Comparison of ENCODE assay signal across 10 cellular contexts in genomic region chr11:66020618-66021357, GRCh38. TPM values are rescaled to one million over a fixed set of nuclear protein-coding genes. Genes with fewer than 3 reads are reported as not detected.
DNase-seq lines count a peak whose midpoint lies in the region; ATAC-seq and TF ChIP-seq lines count a peak whose summit lies in the region.
"Had no signal": no experiment of that assay in that cellular context is flagged by ENCODE, and none has a peak within 500 bp of the region (broad histone marks: within the 10 kb centered on the region; RNA-seq: fewer than 3 reads in every experiment).

No MANE protein-coding gene starts in this region.

- H3K4me3 ChIP-seq in mammary epithelial cell (replicated peaks in 1 of 3; ENCODE audit: insufficient read depth in 1 of 3, low read depth in 2 of 3, low read length in 3 of 3) (no peak overlapping the region), HAP-1 (no peak overlapping the region)

- in situ Hi-C loops in mammary epithelial cell (cut with MboI; ENCODE audit: low sequenced_read_pairs in 2 of 2), result loop anchor here in 1 of 2 donors (25.0 kb wide), 1 partner anchor 308 kb away; the partner anchor contains the start of genes KAT5 and RNASEH2C
- in situ Hi-C loops in HAP-1 (cut with MboI; ENCODE audit: low sequenced_read_pairs), result no loop called here

- H3K36me3 Mint-ChIP-seq in osteocyte (ENCODE audit: unreplicated experiment), result no peaks in the 10 kb centered on the region
- H3K36me3 Mint-ChIP-seq: brain had no signal

- H3K79me2 ChIP-seq in mammary epithelial cell (ENCODE audit: insufficient read depth, low read length), result no peaks in the 10 kb centered on the region

- 50% methylated on average over 4 of the region's 25 CpGs for WGBS in mammary epithelial cell (ENCODE audit: low coverage, missing lambda C conversion rate)

- peak overlapping the region; percentile 47 for H3K27ac Mint-ChIP-seq in osteocyte (ENCODE audit: unreplicated experiment)
- H3K27ac Mint-ChIP-seq: brain had no signal

- CTCF ChIA-PET in mammary epithelial cell (lab: Charles Lee; ENCODE audit: low non-redundant PET), result no interaction called here

- H3K4me3 Mint-ChIP-seq in osteocyte (ENCODE audit: unreplicated experiment), result peak overlapping the region; percentile 10
- H3K4me3 Mint-ChIP-seq: brain had no signal

- peak; percentile 88 for DNase-seq in ELR (ENCODE audit: low read depth)
- peak; percentile 68 for DNase-seq in NOMO-1 treated with DMSO at 0.1 percent for 48 hours (lab: John Stamatoyannopoulos, UW; ENCODE audit: unreplicated experiment)
- peak; percentile 61 for DNase-seq in mammary epithelial cell
- DNase-seq in osteocyte (ENCODE audit: extremely low spot score, unreplicated experiment), result no peak
- DNase-seq in HAP-1 (ENCODE audit: low spot score in 2 of 2), result no peak
- DNase-seq in NCI-H1092 treated with DMSO at 0.1 percent for 48 hours (lab: John Stamatoyannopoulos, UW), result no peak
- DNase-seq: NCI-H526 had no signal

- no peaks in the 10 kb centered on the region for H3K27me3 Mint-ChIP-seq in osteocyte (ENCODE audit: unreplicated experiment)

- peak overlapping the region; percentile 46 for H3K4me2 ChIP-seq in mammary epithelial cell (ENCODE audit: insufficient read depth, low read depth, low read length)

- ATAC-seq in GM21367 (IDR thresholded peaks at IDR 0.05; ENCODE audit: unreplicated experiment) (no peak), HG03108 (IDR thresholded peaks at IDR 0.05; ENCODE audit: unreplicated experiment) (no peak)

- intact Hi-C loops in mammary epithelial cell (cut with micrococcal nuclease), result no loop called here

- peaks cover 41% of the 10 kb centered on the region for H3K4me1 Mint-ChIP-seq in osteocyte (ENCODE audit: unreplicated experiment)
- H3K4me1 Mint-ChIP-seq: brain had no signal

- H3K36me3 ChIP-seq in mammary epithelial cell (ENCODE audit: insufficient read depth, low read length) (no peaks in the 10 kb centered on the region), HAP-1 (replicated peaks) (no peaks in the 10 kb centered on the region)

- H4K20me1 ChIP-seq in mammary epithelial cell (ENCODE audit: insufficient read depth, low read length), result no peaks in the 10 kb centered on the region

- H3K9me3 Mint-ChIP-seq in osteocyte (ENCODE audit: unreplicated experiment), result no peaks in the 10 kb centered on the region
- H3K9me3 Mint-ChIP-seq: brain had no signal

- H2AFZ ChIP-seq in mammary epithelial cell (ENCODE audit: low read depth, low read length), result peak overlapping the region; percentile 34

- no peaks in the 10 kb centered on the region for H3K27me3 ChIP-seq in mammary epithelial cell (ENCODE audit: insufficient read depth, low read length)
- H3K27me3 ChIP-seq in HAP-1 (ENCODE audit: low read depth), result no peaks in the 10 kb centered on the region

- no peaks in the 10 kb centered on the region for H3K9me3 ChIP-seq in mammary epithelial cell (replicated peaks; ENCODE audit: insufficient read depth, low read length)
- H3K9me3 ChIP-seq in HAP-1, result no peaks in the 10 kb centered on the region

- no TSS peak for BruUV-seq in mammary epithelial cell (replicated peaks; lab: Mats Ljungman, UMichigan)

- H3K27ac ChIP-seq in mammary epithelial cell (ENCODE audit: insufficient read depth, low read depth, low read length), result no peak overlapping the region

- no peak overlapping the region for H3K9ac ChIP-seq in mammary epithelial cell (ENCODE audit: insufficient read depth, low read length)

- no peak for TF ChIP-seq CTCF in mammary epithelial cell (conservative IDR thresholded peaks at IDR 0.05 in 1 of 2, IDR thresholded peaks at IDR 0.05 in 1 of 2; ENCODE audit: extremely low read depth in 1 of 2, insufficient read depth in 1 of 2, low read depth in 1 of 2, low read length in 2 of 2)
- TF ChIP-seq CTCF in osteocyte (IDR thresholded peaks at IDR 0.05), result no peak

- dilution Hi-C loops in mammary epithelial cell (cut with HindIII; ENCODE audit: low sequenced_read_pairs), result no loop called here

- peaks cover 20% of the 10 kb centered on the region for H3K4me1 ChIP-seq in mammary epithelial cell (ENCODE audit: insufficient read depth, low read length)
- peaks cover 4% of the 10 kb centered on the region; the same call in 1 of the 2 replicates for H3K4me1 ChIP-seq in HAP-1

RNA-seq across cellular contexts. Expression of gene CATSPER1, which starts 5.5 kb away (rescaled TPM):
- total RNA-seq in mammary epithelial cell (under 1 TPM in 1 of 2 donors, not detected in 1; 0.61 TPM), osteocyte (0.54 and 1.1 TPM in 2 replicates)
- polyA plus RNA-seq in mammary epithelial cell, result 0.52 TPM
- not detected for polyA minus RNA-seq in mammary epithelial cell

RNA-seq across cellular contexts. Expression of gene CST6, which starts 9.0 kb away (rescaled TPM):
- total RNA-seq in mammary epithelial cell (10 to 100 TPM in 1 of 2 donors, 1 to 10 TPM in 1; 1.3 to 21.5 TPM), osteocyte (not detected in 2 replicates)
- polyA plus RNA-seq in mammary epithelial cell, result 8.3 TPM
- not detected for polyA minus RNA-seq in mammary epithelial cell

RNA-seq across cellular contexts. Expression of gene BANF1, which starts 18.5 kb away (rescaled TPM):
- 100 to 1,000 TPM in 1 of 2 donors, 10 to 100 TPM in 1; 22.8 to 174 TPM for total RNA-seq in mammary epithelial cell
- polyA plus RNA-seq in mammary epithelial cell, result 155 TPM
- polyA minus RNA-seq in mammary epithelial cell, result 111 TPM
- total RNA-seq in osteocyte, result 207 and 216 TPM in 2 replicates

RNA-seq across cellular contexts. Expression of gene EIF1AD, which starts 18.8 kb away (rescaled TPM):
- total RNA-seq in mammary epithelial cell, result 10 to 100 TPM; 26.8 to 36.9 TPM
- polyA plus RNA-seq in mammary epithelial cell, result 40.5 TPM
- 74.5 TPM for polyA minus RNA-seq in mammary epithelial cell
- total RNA-seq in osteocyte, result 34.6 and 38.1 TPM in 2 replicates

RNA-seq across cellular contexts. Expression of gene GAL3ST3, which starts 28.2 kb away (rescaled TPM):
- total RNA-seq in mammary epithelial cell (under 1 TPM in 1 of 2 donors, not detected in 1; under 0.01 TPM), osteocyte (0.71 and 0.94 TPM in 2 replicates)
- not detected for polyA plus RNA-seq in mammary epithelial cell
- polyA minus RNA-seq in mammary epithelial cell, result not detected

Comparison
In these comparisons a context has a peak if more than half of its experiments do, and no peak if none do; other contexts are left out.
1. DNase-seq: peak in ELR (single experiment), NOMO-1 treated with DMSO at 0.1 percent for 48 hours (single experiment) and mammary epithelial cell (single experiment); none in osteocyte (single experiment), HAP-1 (0 of 2) and NCI-H1092 treated with DMSO at 0.1 percent for 48 hours (single experiment).